ENCODE assay signal across 28 cellular contexts in the genomic region with DNA sequence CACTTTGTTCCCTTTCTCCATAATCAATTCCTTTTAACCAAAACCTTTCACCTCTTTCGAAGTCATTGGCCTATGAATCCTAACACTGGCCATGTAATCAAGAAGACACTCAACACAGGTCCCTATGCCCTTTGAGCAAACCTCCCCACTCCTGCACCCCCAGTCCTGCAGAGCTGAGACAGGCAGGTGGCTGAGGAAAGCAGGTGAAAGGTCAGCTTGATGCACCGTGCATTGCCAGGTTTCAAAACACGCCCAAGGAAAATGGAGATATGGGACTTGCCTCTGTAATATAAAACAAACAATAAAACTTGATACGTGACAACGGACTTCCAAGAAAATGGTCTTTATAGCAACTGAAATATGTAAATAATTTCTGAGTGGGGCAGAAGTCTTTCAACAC. TPM values are rescaled to one million over a fixed set of nuclear protein-coding genes. Genes with fewer than 3 reads are reported as not detected.
DNase-seq lines count a peak whose midpoint lies in the region; ATAC-seq, FAIRE-seq and TF ChIP-seq lines count a peak whose summit lies in the region.
"Had no signal": no experiment of that assay in that cellular context is flagged by ENCODE, and none has a peak within 500 bp of the region (broad histone marks: within the 10 kb centered on the region; RNA-seq: fewer than 3 reads in every experiment).

No MANE protein-coding gene starts in this region.

- CTCF ChIA-PET in RWPE1 (lab: Yijun Ruan, JAX) = interaction anchor here (0.6 kb wide), 1 partner anchor 222 kb away, joined by 3 read pairs; no protein-coding TSS in a partner anchor

- no peaks in the 10 kb centered on the region for H4K20me1 ChIP-seq in hepatocyte (ENCODE audit: insufficient read depth, poor library complexity, severe bottlenecking)

- in situ Hi-C loops in GM13976 (cut with MboI; ENCODE audit: low sequenced_read_pairs, unreplicated experiment) = no loop called here

- peak overlapping the region; percentile 55 for H3K27ac ChIP-seq in hepatocyte
- H3K27ac ChIP-seq in small intestine (ENCODE audit: low read depth in 1 of 2, low read length in 1 of 2) = peak overlapping the region; percentile 74 to 76
- no peak overlapping the region for H3K27ac ChIP-seq in RWPE1
- H3K27ac ChIP-seq: coronary artery, psoas muscle had no signal

- FAIRE-seq in small intestine (lab: Jason Lieb, UNC) = peak; percentile 30
- FAIRE-seq: bronchial epithelial cell, D721Med had no signal

- WGBS in hepatocyte (ENCODE audit: low lambda C conversion rate, missing lambda C conversion rate) = 57% methylated on average over 5 of the region's 5 CpGs
- WGBS in small intestine, 3 donors = 20 to 64% (median 36%) methylated on average over 5 of the region's 5 CpGs

- intact Hi-C loops in sciatic nerve (cut with DNase I) = no loop called here

- TF ChIP-seq CTCF in GM13976 (IDR thresholded peaks at IDR 0.05; ENCODE audit: borderline replicate concordance, control extremely low read depth, extremely low read depth, insufficient read depth, missing control alignments) (peak; percentile 0), hepatocyte (IDR thresholded peaks at IDR 0.05; ENCODE audit: poor library complexity) (no peak), RWPE1 (conservative IDR thresholded peaks at IDR 0.05; ENCODE audit: low read depth) (no peak)

- H2AFZ ChIP-seq in hepatocyte = no peak overlapping the region

- POLR2A ChIA-PET in RWPE1 (lab: Yijun Ruan, JAX; ENCODE audit: low non-redundant PET) = no interaction called here

- H3K36me3 ChIP-seq in hepatocyte (replicated peaks; ENCODE audit: insufficient read depth, low read depth) (no peaks in the 10 kb centered on the region), small intestine (ENCODE audit: control insufficient read depth in 2 of 2, insufficient read depth in 2 of 2, low read length in 2 of 2) (no peaks in the 10 kb centered on the region)
- H3K36me3 ChIP-seq: HAP-1, tibial nerve had no signal

- DNase-seq in GM13976 (ENCODE audit: low spot score) (no peak), NCI-H526 (lab: John Stamatoyannopoulos, UW) (peak; percentile 83 to 90), hepatocyte (ENCODE audit: low spot score) (no peak), small intestine (peak; percentile 98), RWPE1 (ENCODE audit: low spot score) (no peak), sciatic nerve (ENCODE audit: low spot score) (no peak)
- DNase-seq: activated CD4-positive, alpha-beta memory T cell treated with anti-CD3 and anti-CD28 coated beads for 36 hours; activated CD8-positive, alpha-beta memory T cell treated with anti-CD3 and anti-CD28 coated beads, Interleukin-2, amount 50 U/mL, for 48 hours; effector memory CD8-positive, alpha-beta T cell; head of caudate nucleus; KG1; kidney glomerular epithelial cell; NCI-H1417; NCI-H446; psoas muscle; SIG-M5; stimulated activated CD4-positive, alpha-beta T cell treated with anti-CD3 and anti-CD28 coated beads, Interleukin-1b, Interleukin-23, amount 100 ng/mL, for 48 hours; stimulated activated CD8-positive, alpha-beta memory T cell treated with anti-CD3 and anti-CD28 coated beads, Interleukin-4, amount 100 ng/mL, for 48 hours; SW 1271 had no signal

- H3K79me2 ChIP-seq in hepatocyte = peaks cover 23% of the 10 kb centered on the region

- H3K4me3 ChIP-seq in hepatocyte (no peak overlapping the region), small intestine (ENCODE audit: low read depth in 1 of 2, low read length in 2 of 2) (no peak overlapping the region)
- H3K4me3 ChIP-seq: coronary artery, HAP-1, psoas muscle, skin epidermis, tibial nerve had no signal

- ATAC-seq in HG03571 (IDR thresholded peaks at IDR 0.05; ENCODE audit: unreplicated experiment) = no peak
- no peak for ATAC-seq in sciatic nerve
- ATAC-seq: activated naive CD4-positive, alpha-beta T cell treated with anti-CD3 and anti-CD28 coated beads, Interleukin-2, amount 50 U/mL, for 72 hours; effector memory CD8-positive, alpha-beta T cell; Panc1 had no signal

- no peaks in the 10 kb centered on the region for H3K27me3 ChIP-seq in hepatocyte
- no peaks in the 10 kb centered on the region for H3K27me3 ChIP-seq in small intestine (ENCODE audit: control insufficient read depth in 2 of 2, insufficient read depth in 2 of 2, low read length in 2 of 2)
- H3K27me3 ChIP-seq: tibial nerve had no signal

- H3K4me1 ChIP-seq in hepatocyte (ENCODE audit: insufficient read depth) = peaks cover 7% of the 10 kb centered on the region
- peaks cover 9 to 14% of the 10 kb centered on the region in 2 donors for H3K4me1 ChIP-seq in small intestine (ENCODE audit: control insufficient read depth in 2 of 2, insufficient read depth in 1 of 2, low read depth in 1 of 2, low read length in 1 of 2)
- H3K4me1 ChIP-seq: HAP-1 had no signal

- no peaks in the 10 kb centered on the region for H3K9me3 ChIP-seq in hepatocyte (ENCODE audit: low read depth)
- H3K9me3 ChIP-seq in small intestine (ENCODE audit: control insufficient read depth, low read depth) = no peaks in the 10 kb centered on the region
- H3K9me3 ChIP-seq: HAP-1, psoas muscle, tibial nerve had no signal

- no peak overlapping the region for H3K4me2 ChIP-seq in hepatocyte

- H3K9me2 ChIP-seq in hepatocyte (replicated peaks; ENCODE audit: insufficient read depth) = no peaks in the 10 kb centered on the region

RNA-seq across cellular contexts. Expression of gene CPT1A, which starts 10.6 kb away (rescaled TPM):
- total RNA-seq in hepatocyte = 16.2 and 24.8 TPM in 2 replicates
- polyA plus RNA-seq in hepatocyte = 4.4 and 8.3 TPM in 2 replicates
- polyA plus RNA-seq in small intestine = 10 to 100 TPM; 29.5 to 33.3 (median 29.7) TPM
- 55.9 TPM for total RNA-seq in sciatic nerve

Comparison
In these comparisons a context has a peak if more than half of its experiments do, and no peak if none do; other contexts are left out.
1. DNase-seq: peak in NCI-H526 (2 of 2) and small intestine (single experiment); none in GM13976 (single experiment), hepatocyte (single experiment), RWPE1 (single experiment) and sciatic nerve (single experiment).